1 cellular context compared by ENCODE assay signal in the genomic region with DNA sequence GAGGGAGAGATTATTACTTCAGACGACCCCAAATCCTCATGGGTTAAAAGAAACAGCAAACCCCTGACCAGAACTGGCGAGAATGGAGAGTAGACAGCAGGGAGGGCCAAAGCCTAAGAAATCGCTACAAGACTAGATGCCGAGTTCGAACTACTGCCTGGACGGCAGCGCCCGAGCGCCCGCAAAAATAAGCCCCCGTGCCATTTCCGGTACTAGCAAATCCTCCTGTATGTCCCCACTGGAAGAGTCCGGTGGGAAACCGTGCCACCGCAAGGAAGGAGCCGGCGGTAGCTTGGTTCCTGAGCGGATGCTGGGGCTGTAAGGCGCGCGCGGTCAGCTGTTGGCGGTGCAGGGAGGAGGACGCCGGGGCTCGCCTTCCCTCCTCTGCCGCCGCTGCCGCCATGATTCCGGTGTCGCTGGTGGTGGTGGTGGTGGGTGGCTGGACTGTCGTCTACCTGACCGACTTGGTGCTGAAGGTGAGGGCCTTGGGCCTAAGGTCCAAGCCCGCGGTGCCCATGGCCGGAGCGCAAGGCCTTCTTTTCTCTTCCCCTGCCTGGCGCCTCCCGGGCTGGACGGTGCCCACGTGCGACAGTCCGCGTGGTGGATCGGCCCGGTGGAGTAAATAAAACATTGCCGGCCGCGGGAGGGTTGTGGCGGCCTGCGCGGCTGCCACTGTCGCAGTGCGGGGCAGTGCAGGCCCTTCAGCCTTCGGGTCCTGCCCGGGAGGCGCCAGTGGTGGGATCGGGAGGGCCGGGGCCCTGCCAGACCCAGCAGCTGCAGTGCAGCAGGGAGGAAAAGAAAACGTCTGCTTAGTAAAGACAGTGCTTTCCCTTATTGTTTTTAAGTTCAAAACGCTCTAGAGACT.
TF ChIP-seq lines count a peak whose summit lies in the region.

Gene MBTPS2 (plus strand): TSS at position 284 of the 865 bp plus-strand sequence. CDS start 118 bp downstream, at position 402.

TF ChIP-seq in GM12878, 131 proteins besides CTCF, POLR2A, EP300 and RAD21 (continued from another document):
- TF ChIP-seq TCF7 (IDR thresholded peaks at IDR 0.05; ENCODE audit: borderline replicate concordance) (0 out of 2 replicates have a peak, but pooled peaks have one; percentile 41), MXI1 (IDR thresholded peaks at IDR 0.05; ENCODE audit: low read depth, low read length) (0 out of 2 replicates have a peak, but pooled peaks have one; percentile 30), EZH2 (IDR thresholded peaks at IDR 0.05; ENCODE audit: borderline replicate concordance, control insufficient read depth, low read depth, low read length) (no peak), RUNX3 (IDR thresholded peaks at IDR 0.05; ENCODE audit: low read length) (peak; percentile 81), CBFB (IDR thresholded peaks at IDR 0.05; ENCODE audit: low read depth) (peak; percentile 71), PML (IDR thresholded peaks at IDR 0.05; ENCODE audit: low read length) (0 out of 2 replicates have a peak, but pooled peaks have one; percentile 34), JUNB (IDR thresholded peaks at IDR 0.05) (0 out of 2 replicates have a peak, but pooled peaks have one; percentile 7), ETV6 (conservative IDR thresholded peaks at IDR 0.05 in 1 of 2, IDR thresholded peaks at IDR 0.05 in 1 of 2; ENCODE audit: borderline replicate concordance in 1 of 2, low read depth in 1 of 2) (peak in 1 of 2 experiments; percentile 40; a peak in 1 of 4 replicates), SREBF1 (IDR thresholded peaks at IDR 0.05; ENCODE audit: low read length) (no peak)
- TF ChIP-seq, protein P1, sequence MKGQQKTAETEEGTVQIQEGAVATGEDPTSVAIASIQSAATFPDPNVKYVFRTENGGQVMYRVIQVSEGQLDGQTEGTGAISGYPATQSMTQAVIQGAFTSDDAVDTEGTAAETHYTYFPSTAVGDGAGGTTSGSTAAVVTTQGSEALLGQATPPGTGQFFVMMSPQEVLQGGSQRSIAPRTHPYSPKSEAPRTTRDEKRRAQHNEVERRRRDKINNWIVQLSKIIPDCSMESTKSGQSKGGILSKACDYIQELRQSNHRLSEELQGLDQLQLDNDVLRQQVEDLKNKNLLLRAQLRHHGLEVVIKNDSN (IDR thresholded peaks at IDR 0.05; ENCODE audit: borderline replicate concordance, extremely low read length, insufficient read depth, low read depth, low read length) = peak; percentile 33
- TF ChIP-seq, protein P2, sequence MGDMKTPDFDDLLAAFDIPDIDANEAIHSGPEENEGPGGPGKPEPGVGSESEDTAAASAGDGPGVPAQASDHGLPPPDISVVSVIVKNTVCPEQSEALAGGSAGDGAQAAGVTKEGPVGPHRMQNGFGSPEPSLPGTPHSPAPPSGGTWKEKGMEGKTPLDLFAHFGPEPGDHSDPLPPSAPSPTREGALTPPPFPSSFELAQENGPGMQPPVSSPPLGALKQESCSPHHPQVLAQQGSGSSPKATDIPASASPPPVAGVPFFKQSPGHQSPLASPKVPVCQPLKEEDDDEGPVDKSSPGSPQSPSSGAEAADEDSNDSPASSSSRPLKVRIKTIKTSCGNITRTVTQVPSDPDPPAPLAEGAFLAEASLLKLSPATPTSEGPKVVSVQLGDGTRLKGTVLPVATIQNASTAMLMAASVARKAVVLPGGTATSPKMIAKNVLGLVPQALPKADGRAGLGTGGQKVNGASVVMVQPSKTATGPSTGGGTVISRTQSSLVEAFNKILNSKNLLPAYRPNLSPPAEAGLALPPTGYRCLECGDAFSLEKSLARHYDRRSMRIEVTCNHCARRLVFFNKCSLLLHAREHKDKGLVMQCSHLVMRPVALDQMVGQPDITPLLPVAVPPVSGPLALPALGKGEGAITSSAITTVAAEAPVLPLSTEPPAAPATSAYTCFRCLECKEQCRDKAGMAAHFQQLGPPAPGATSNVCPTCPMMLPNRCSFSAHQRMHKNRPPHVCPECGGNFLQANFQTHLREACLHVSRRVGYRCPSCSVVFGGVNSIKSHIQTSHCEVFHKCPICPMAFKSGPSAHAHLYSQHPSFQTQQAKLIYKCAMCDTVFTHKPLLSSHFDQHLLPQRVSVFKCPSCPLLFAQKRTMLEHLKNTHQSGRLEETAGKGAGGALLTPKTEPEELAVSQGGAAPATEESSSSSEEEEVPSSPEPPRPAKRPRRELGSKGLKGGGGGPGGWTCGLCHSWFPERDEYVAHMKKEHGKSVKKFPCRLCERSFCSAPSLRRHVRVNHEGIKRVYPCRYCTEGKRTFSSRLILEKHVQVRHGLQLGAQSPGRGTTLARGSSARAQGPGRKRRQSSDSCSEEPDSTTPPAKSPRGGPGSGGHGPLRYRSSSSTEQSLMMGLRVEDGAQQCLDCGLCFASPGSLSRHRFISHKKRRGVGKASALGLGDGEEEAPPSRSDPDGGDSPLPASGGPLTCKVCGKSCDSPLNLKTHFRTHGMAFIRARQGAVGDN (IDR thresholded peaks at IDR 0.05) = peak; percentile 70
- TF ChIP-seq, protein P3, sequence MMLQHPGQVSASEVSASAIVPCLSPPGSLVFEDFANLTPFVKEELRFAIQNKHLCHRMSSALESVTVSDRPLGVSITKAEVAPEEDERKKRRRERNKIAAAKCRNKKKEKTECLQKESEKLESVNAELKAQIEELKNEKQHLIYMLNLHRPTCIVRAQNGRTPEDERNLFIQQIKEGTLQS (IDR thresholded peaks at IDR 0.05; ENCODE audit: borderline replicate concordance, extremely low read depth, low read depth, low read length) = no peak
- TF ChIP-seq, protein P4, sequence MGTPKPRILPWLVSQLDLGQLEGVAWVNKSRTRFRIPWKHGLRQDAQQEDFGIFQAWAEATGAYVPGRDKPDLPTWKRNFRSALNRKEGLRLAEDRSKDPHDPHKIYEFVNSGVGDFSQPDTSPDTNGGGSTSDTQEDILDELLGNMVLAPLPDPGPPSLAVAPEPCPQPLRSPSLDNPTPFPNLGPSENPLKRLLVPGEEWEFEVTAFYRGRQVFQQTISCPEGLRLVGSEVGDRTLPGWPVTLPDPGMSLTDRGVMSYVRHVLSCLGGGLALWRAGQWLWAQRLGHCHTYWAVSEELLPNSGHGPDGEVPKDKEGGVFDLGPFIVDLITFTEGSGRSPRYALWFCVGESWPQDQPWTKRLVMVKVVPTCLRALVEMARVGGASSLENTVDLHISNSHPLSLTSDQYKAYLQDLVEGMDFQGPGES (IDR thresholded peaks at IDR 0.05) = no peak
